ENCODE assay signal across 16 cellular contexts in the genomic region with DNA sequence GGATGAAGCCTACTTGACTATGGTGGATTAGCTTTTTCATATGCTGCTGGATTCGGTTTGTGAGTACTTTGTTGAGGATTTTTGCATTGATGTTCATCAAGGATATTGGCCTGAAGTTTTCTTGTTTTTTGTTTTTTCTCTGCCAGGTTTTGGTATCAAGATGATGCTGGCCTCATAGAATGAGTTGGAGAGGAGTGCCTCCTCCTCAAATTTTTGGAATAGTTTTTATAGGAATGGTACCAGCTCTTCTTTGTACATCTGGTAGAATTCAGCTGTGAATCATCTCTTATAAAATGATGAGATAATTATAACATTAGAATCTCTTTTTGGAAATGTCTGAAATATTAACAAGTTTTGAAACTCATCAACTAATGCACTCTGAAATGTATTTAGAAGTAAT.
DNase-seq lines count a peak whose midpoint lies in the region; ATAC-seq lines count a peak whose summit lies in the region.
"Had no signal": no experiment of that assay in that cellular context is flagged by ENCODE, and none has a peak within 500 bp of the region (broad histone marks: within the 10 kb centered on the region; RNA-seq: fewer than 3 reads in every experiment).

No MANE protein-coding gene starts in this region.

- no peak for ATAC-seq in GM19351 (IDR thresholded peaks at IDR 0.05; ENCODE audit: unreplicated experiment)
- ATAC-seq: HepG2 had no signal

- peak; percentile 47 for DNase-seq in EH (ENCODE audit: low read depth)
- peak; percentile 73 for DNase-seq in NCI-H226
- DNase-seq in myocyte (ENCODE audit: low read depth): peak; percentile 35
- no peak for DNase-seq in hepatic stellate cell (ENCODE audit: low spot score)
- DNase-seq in activated CD4-positive, alpha-beta T cell treated with anti-CD3 and anti-CD28 coated beads for 4 hours: no peak
- DNase-seq: 8988T; C1 segment of cervical spinal cord; Calu3; CD4-positive, alpha-beta T cell; DMS 273 treated with DMSO at 0.1 percent for 48 hours; DMS79; GDM1; H7 had no signal

- H3K27ac ChIP-seq in temporal lobe (ENCODE audit: low read depth, low read length): peak overlapping the region; percentile 44

Comparison
In these comparisons a context has a peak if more than half of its experiments do, and no peak if none do; other contexts are left out.
1. DNase-seq: peak in EH (single experiment), NCI-H226 (single experiment) and myocyte (single experiment); none in hepatic stellate cell (single experiment) and activated CD4-positive, alpha-beta T cell treated with anti-CD3 and anti-CD28 coated beads for 4 hours (0 of 2).